In genomic region chr1:211537253-211537652, GRCh38 we compare ENCODE assay signal across 1 cellular context.
TF ChIP-seq lines count a peak whose summit lies in the region.

No MANE protein-coding gene starts in this region.

TF ChIP-seq in K562, 482 proteins besides CTCF, POLR2A, EP300 and RAD21 (continues in another document):
- no peak for TF ChIP-seq SAP30 (IDR thresholded peaks at IDR 0.05; ENCODE audit: borderline replicate concordance, insufficient read depth, low read depth, low read length, poor library complexity, severe bottlenecking)
- TF ChIP-seq ZBTB7A (IDR thresholded peaks at IDR 0.05; ENCODE audit: borderline replicate concordance, control insufficient read depth, low read depth, low read length), result no peak
- TF ChIP-seq ZFX (CRISPR knock-in tag; IDR thresholded peaks at IDR 0.05), result no peak
- peak; percentile 77; the same call in 1 of the 2 replicates for TF ChIP-seq ZNF57 (CRISPR knock-in tag; IDR thresholded peaks at IDR 0.05)
- no peak for TF ChIP-seq SRSF7 (optimal IDR thresholded peaks at IDR 0.05; ENCODE audit: low read depth, low read length)
- TF ChIP-seq E2F5 (CRISPR knock-in tag; IDR thresholded peaks at IDR 0.05), result no peak
- TF ChIP-seq ZMIZ1 (IDR thresholded peaks at IDR 0.05; ENCODE audit: low read depth in 2 of 2, low read length in 2 of 2), result no peak
- TF ChIP-seq TOE1 (IDR thresholded peaks at IDR 0.05; ENCODE audit: borderline replicate concordance), result peak; percentile 36; the same call in 1 of the 2 replicates
- no peak for TF ChIP-seq TOE1 (CRISPR knock-in tag; IDR thresholded peaks at IDR 0.05; ENCODE audit: borderline replicate concordance, low read depth)
- no peak for TF ChIP-seq ZNF140 (CRISPR knock-in tag; IDR thresholded peaks at IDR 0.05)
- no peak for TF ChIP-seq XRCC5 (IDR thresholded peaks at IDR 0.05; ENCODE audit: low read depth, low read length)
- no peak for TF ChIP-seq NCOA6 (IDR thresholded peaks at IDR 0.05)
- peak; percentile 79 for TF ChIP-seq CBFA2T3 (IDR thresholded peaks at IDR 0.05)
- TF ChIP-seq ZNF175 (CRISPR knock-in tag; IDR thresholded peaks at IDR 0.05; ENCODE audit: low read depth), result no peak
- no peak for TF ChIP-seq DMBX1 (CRISPR knock-in tag; IDR thresholded peaks at IDR 0.05; ENCODE audit: borderline replicate concordance)
- TF ChIP-seq ARHGAP35 (IDR thresholded peaks at IDR 0.05; ENCODE audit: partially characterized antibody), result no peak
- TF ChIP-seq NFE2 (IDR thresholded peaks at IDR 0.05; ENCODE audit: low read depth), result peak; percentile 32; the same call in 1 of the 2 replicates
- TF ChIP-seq RREB1 (CRISPR knock-in tag; IDR thresholded peaks at IDR 0.05), result no peak
- TF ChIP-seq HDAC1 (IDR thresholded peaks at IDR 0.05), result peak in 1 of 2 experiments; percentile 93; a peak in 2 of 4 replicates
- no peak for TF ChIP-seq PHB (CRISPR knock-in tag; IDR thresholded peaks at IDR 0.05)
- no peak for TF ChIP-seq CBX5 (IDR thresholded peaks at IDR 0.05; ENCODE audit: borderline replicate concordance, low read depth)
- TF ChIP-seq ZNF124 (CRISPR knock-in tag; IDR thresholded peaks at IDR 0.05), result no peak
- no peak for TF ChIP-seq PHTF2 (CRISPR knock-in tag; IDR thresholded peaks at IDR 0.05)
- TF ChIP-seq TBL1XR1 (IDR thresholded peaks at IDR 0.05; ENCODE audit: low read length in 2 of 2), result 0 out of 4 replicates have a peak, but pooled peaks of 1 of the 2 experiments have one; percentile 17
- no peak; the same call in 1 of the 2 replicates for TF ChIP-seq EHMT2 (IDR thresholded peaks at IDR 0.05)
- no peak for TF ChIP-seq PHF8 (IDR thresholded peaks at IDR 0.05; ENCODE audit: borderline replicate concordance, low read length)
- TF ChIP-seq NKRF (IDR thresholded peaks at IDR 0.05; ENCODE audit: borderline replicate concordance), result no peak
- no peak for TF ChIP-seq KAT8 (IDR thresholded peaks at IDR 0.05; ENCODE audit: low read depth)
- no peak for TF ChIP-seq PREB (CRISPR knock-in tag; IDR thresholded peaks at IDR 0.05)
- TF ChIP-seq MCM7 (IDR thresholded peaks at IDR 0.05), result no peak
- TF ChIP-seq DNMT1 (IDR thresholded peaks at IDR 0.05), result no peak
- no peak for TF ChIP-seq AFF1 (IDR thresholded peaks at IDR 0.05; ENCODE audit: low read depth in 1 of 2, partially characterized antibody in 2 of 2)
- TF ChIP-seq CHAMP1 (IDR thresholded peaks at IDR 0.05), result no peak
- TF ChIP-seq NCOA4 (IDR thresholded peaks at IDR 0.05; ENCODE audit: partially characterized antibody), result no peak
- TF ChIP-seq MITF (IDR thresholded peaks at IDR 0.05), result peak; percentile 76; the same call in 1 of the 2 replicates
- TF ChIP-seq NCOR1 (IDR thresholded peaks at IDR 0.05), result no peak; the same call in 1 of the 2 replicates
- TF ChIP-seq SRF (CRISPR knock-in tag; IDR thresholded peaks at IDR 0.05), result no peak
- TF ChIP-seq SP1 (CRISPR knock-in tag; IDR thresholded peaks at IDR 0.05), result no peak
